Comparison of ENCODE assay signal across 1 cellular context in the genomic region with DNA sequence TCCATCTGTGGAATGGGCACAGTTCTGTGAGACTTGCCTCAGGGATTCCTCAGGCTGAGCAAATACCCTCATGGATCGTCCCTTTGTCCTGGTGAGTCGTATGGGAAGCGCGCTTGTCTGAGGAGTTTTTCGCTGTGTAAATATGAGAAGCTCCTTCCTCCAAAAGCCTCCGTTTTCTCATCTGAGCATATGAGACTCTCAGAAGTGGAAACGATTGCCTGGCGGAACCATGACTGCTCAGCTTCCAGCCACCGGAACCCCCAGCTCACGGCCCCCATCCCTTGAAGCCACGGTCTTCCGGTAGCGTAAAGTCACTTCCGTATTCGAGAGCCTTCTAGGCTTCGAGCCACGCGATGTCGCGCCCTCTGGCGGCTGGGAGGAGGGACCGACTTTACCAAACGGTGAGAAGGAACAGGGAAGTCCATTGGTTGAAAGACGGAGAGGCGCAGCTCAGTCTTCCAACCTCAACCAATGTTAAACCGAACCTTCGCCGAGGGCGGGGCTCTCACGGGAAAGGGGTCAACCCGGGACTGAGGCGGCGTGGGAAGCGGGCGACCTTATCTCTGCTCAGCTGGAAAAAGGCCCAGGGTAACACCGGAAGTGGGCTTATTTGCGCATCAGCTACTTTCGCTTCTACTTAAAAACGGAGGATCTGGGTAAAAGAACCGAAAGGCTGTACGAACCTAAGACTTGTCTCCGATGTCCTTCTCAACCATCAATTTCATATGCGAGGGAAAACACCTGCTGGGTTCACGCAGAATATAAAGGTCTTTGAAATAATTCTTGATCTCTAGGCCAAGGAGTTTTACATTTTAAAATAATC.
A peak's percentile ranks its signal among the peaks of the same experiment; 100 is the strongest.
TF ChIP-seq lines count a peak whose summit lies in the region.

No MANE protein-coding gene starts in this region.

TF ChIP-seq in HepG2, 621 proteins besides CTCF, POLR2A, EP300 and RAD21 (continues in another document):
- TF ChIP-seq ZBTB3 (CRISPR knock-in tag; IDR thresholded peaks at IDR 0.05; ENCODE audit: borderline replicate concordance, low read depth) (0 out of 2 replicates have a peak, but pooled peaks have one; percentile 35), ZNF777 (CRISPR knock-in tag; IDR thresholded peaks at IDR 0.05) (no peak), NFE2L2 (IDR thresholded peaks at IDR 0.05; ENCODE audit: low read length) (no peak), PCBP1 (IDR thresholded peaks at IDR 0.05; ENCODE audit: borderline replicate concordance, low read depth, low read length) (no peak), SPEN (CRISPR knock-in tag; IDR thresholded peaks at IDR 0.05; ENCODE audit: low read depth) (peak; percentile 99), CC2D1A (CRISPR knock-in tag; IDR thresholded peaks at IDR 0.05) (no peak), RORA (CRISPR knock-in tag; IDR thresholded peaks at IDR 0.05) (0 out of 2 replicates have a peak, but pooled peaks have one; percentile 14), RBAK (CRISPR knock-in tag; IDR thresholded peaks at IDR 0.05) (no peak), SP4 (CRISPR knock-in tag; IDR thresholded peaks at IDR 0.05) (peak; percentile 68; the same call in 1 of the 2 replicates), CCAR2 (optimal IDR thresholded peaks at IDR 0.05; ENCODE audit: low read depth, low read length) (peak; percentile 40), ZNF644 (CRISPR knock-in tag; IDR thresholded peaks at IDR 0.05; ENCODE audit: low read depth) (no peak), RFX5 (IDR thresholded peaks at IDR 0.05; ENCODE audit: low read depth, low read length) (0 out of 2 replicates have a peak, but pooled peaks have one; percentile 22), MIER3 (CRISPR knock-in tag; IDR thresholded peaks at IDR 0.05; ENCODE audit: borderline replicate concordance) (peak; percentile 95), RBM39 (IDR thresholded peaks at IDR 0.05; ENCODE audit: low read depth, low read length, poor library complexity, severe bottlenecking) (no peak), ASH2L (IDR thresholded peaks at IDR 0.05; ENCODE audit: insufficient read length, low read depth, low read length) (peak; percentile 79), ZNF572 (CRISPR knock-in tag; IDR thresholded peaks at IDR 0.05) (0 out of 2 replicates have a peak, but pooled peaks have one; percentile 30), THYN1 (CRISPR knock-in tag; IDR thresholded peaks at IDR 0.05; ENCODE audit: borderline replicate concordance, low read depth) (no peak), CREM (IDR thresholded peaks at IDR 0.05) (peak; percentile 92), CREM (CRISPR knock-in tag; IDR thresholded peaks at IDR 0.05) (no peak), ATF1 (CRISPR knock-in tag; IDR thresholded peaks at IDR 0.05) (peak; percentile 87), GATAD1 (CRISPR knock-in tag; IDR thresholded peaks at IDR 0.05) (peak; percentile 98), NR2F6 (IDR thresholded peaks at IDR 0.05) (peak; percentile 44), NR2F6 (CRISPR knock-in tag; IDR thresholded peaks at IDR 0.05) (0 out of 2 replicates have a peak, but pooled peaks have one; percentile 53), DR1 (CRISPR knock-in tag; IDR thresholded peaks at IDR 0.05) (peak; percentile 62), SETDB1 (CRISPR knock-in tag; IDR thresholded peaks at IDR 0.05; ENCODE audit: borderline replicate concordance) (no peak), ZNF510 (CRISPR knock-in tag; IDR thresholded peaks at IDR 0.05; ENCODE audit: low read depth) (peak; percentile 65; the same call in 1 of the 2 replicates), SIN3B (IDR thresholded peaks at IDR 0.05; ENCODE audit: low read length) (peak; percentile 75; the same call in 1 of the 2 replicates), TOE1 (CRISPR knock-in tag; IDR thresholded peaks at IDR 0.05) (peak; percentile 28; the same call in 1 of the 2 replicates), CBX1 (IDR thresholded peaks at IDR 0.05; ENCODE audit: low read depth) (peak; percentile 96), ZNF816 (CRISPR knock-in tag; IDR thresholded peaks at IDR 0.05; ENCODE audit: borderline replicate concordance) (no peak), RBFOX2 (IDR thresholded peaks at IDR 0.05; ENCODE audit: low read depth, low read length) (peak; percentile 84), ZNF790 (CRISPR knock-in tag; IDR thresholded peaks at IDR 0.05; ENCODE audit: borderline replicate concordance) (peak; percentile 74; the same call in 1 of the 2 replicates), ZNF44 (CRISPR knock-in tag; IDR thresholded peaks at IDR 0.05) (no peak), BRD4 (CRISPR knock-in tag; IDR thresholded peaks at IDR 0.05) (no peak; the same call in 1 of the 2 replicates), FOXA3 (CRISPR knock-in tag; IDR thresholded peaks at IDR 0.05) (peak; percentile 74), ZNF460 (CRISPR knock-in tag; IDR thresholded peaks at IDR 0.05; ENCODE audit: borderline replicate concordance) (no peak; the same call in 1 of the 2 replicates), ZNF326 (CRISPR knock-in tag; IDR thresholded peaks at IDR 0.05; ENCODE audit: borderline replicate concordance) (no peak), KAT7 (CRISPR knock-in tag; IDR thresholded peaks at IDR 0.05; ENCODE audit: borderline replicate concordance) (peak; percentile 98), SRSF4 (IDR thresholded peaks at IDR 0.05; ENCODE audit: low read depth, low read length, poor library complexity, severe bottlenecking) (no peak), LCORL (IDR thresholded peaks at IDR 0.05) (no peak), LCORL (CRISPR knock-in tag; IDR thresholded peaks at IDR 0.05) (peak; percentile 72; the same call in 1 of the 2 replicates), RFX1 (IDR thresholded peaks at IDR 0.05) (no peak)
- TF ChIP-seq, protein P1, sequence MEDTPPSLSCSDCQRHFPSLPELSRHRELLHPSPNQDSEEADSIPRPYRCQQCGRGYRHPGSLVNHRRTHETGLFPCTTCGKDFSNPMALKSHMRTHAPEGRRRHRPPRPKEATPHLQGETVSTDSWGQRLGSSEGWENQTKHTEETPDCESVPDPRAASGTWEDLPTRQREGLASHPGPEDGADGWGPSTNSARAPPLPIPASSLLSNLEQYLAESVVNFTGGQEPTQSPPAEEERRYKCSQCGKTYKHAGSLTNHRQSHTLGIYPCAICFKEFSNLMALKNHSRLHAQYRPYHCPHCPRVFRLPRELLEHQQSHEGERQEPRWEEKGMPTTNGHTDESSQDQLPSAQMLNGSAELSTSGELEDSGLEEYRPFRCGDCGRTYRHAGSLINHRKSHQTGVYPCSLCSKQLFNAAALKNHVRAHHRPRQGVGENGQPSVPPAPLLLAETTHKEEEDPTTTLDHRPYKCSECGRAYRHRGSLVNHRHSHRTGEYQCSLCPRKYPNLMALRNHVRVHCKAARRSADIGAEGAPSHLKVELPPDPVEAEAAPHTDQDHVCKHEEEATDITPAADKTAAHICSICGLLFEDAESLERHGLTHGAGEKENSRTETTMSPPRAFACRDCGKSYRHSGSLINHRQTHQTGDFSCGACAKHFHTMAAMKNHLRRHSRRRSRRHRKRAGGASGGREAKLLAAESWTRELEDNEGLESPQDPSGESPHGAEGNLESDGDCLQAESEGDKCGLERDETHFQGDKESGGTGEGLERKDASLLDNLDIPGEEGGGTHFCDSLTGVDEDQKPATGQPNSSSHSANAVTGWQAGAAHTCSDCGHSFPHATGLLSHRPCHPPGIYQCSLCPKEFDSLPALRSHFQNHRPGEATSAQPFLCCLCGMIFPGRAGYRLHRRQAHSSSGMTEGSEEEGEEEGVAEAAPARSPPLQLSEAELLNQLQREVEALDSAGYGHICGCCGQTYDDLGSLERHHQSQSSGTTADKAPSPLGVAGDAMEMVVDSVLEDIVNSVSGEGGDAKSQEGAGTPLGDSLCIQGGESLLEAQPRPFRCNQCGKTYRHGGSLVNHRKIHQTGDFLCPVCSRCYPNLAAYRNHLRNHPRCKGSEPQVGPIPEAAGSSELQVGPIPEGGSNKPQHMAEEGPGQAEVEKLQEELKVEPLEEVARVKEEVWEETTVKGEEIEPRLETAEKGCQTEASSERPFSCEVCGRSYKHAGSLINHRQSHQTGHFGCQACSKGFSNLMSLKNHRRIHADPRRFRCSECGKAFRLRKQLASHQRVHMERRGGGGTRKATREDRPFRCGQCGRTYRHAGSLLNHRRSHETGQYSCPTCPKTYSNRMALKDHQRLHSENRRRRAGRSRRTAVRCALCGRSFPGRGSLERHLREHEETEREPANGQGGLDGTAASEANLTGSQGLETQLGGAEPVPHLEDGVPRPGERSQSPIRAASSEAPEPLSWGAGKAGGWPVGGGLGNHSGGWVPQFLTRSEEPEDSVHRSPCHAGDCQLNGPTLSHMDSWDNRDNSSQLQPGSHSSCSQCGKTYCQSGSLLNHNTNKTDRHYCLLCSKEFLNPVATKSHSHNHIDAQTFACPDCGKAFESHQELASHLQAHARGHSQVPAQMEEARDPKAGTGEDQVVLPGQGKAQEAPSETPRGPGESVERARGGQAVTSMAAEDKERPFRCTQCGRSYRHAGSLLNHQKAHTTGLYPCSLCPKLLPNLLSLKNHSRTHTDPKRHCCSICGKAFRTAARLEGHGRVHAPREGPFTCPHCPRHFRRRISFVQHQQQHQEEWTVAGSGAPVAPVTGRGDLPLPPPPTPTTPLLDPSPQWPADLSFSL (CRISPR knock-in tag; IDR thresholded peaks at IDR 0.05) = no peak
- TF ChIP-seq, protein P2, sequence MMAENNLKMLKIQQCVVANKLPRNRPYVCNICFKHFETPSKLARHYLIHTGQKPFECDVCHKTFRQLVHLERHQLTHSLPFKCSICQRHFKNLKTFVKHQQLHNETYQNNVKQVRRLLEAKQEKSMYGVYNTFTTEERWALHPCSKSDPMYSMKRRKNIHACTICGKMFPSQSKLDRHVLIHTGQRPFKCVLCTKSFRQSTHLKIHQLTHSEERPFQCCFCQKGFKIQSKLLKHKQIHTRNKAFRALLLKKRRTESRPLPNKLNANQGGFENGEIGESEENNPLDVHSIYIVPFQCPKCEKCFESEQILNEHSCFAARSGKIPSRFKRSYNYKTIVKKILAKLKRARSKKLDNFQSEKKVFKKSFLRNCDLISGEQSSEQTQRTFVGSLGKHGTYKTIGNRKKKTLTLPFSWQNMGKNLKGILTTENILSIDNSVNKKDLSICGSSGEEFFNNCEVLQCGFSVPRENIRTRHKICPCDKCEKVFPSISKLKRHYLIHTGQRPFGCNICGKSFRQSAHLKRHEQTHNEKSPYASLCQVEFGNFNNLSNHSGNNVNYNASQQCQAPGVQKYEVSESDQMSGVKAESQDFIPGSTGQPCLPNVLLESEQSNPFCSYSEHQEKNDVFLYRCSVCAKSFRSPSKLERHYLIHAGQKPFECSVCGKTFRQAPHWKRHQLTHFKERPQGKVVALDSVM (CRISPR knock-in tag; IDR thresholded peaks at IDR 0.05) = peak; percentile 77
- TF ChIP-seq, protein P3, sequence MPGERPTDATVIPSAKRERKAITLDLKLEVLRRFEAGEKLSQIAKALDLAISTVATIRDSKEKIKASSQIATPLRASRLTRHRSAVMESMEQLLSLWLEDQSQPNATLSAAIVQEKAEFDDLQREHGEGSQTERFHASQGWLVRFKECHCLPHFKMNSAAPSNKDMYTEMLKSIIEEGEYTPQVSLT (CRISPR knock-in tag; IDR thresholded peaks at IDR 0.05; ENCODE audit: borderline replicate concordance, low read depth) = no peak
- TF ChIP-seq, protein P4, sequence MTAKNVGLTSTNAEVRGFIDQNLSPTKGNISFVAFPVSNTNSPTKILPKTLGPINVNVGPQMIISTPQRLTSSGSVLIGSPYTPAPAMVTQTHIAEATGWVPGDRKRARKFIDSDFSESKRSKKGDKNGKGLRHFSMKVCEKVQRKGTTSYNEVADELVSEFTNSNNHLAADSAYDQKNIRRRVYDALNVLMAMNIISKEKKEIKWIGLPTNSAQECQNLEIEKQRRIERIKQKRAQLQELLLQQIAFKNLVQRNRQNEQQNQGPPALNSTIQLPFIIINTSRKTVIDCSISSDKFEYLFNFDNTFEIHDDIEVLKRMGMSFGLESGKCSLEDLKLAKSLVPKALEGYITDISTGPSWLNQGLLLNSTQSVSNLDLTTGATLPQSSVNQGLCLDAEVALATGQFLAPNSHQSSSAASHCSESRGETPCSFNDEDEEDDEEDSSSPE (CRISPR knock-in tag; IDR thresholded peaks at IDR 0.05) = peak; percentile 81
- TF ChIP-seq, protein P5, sequence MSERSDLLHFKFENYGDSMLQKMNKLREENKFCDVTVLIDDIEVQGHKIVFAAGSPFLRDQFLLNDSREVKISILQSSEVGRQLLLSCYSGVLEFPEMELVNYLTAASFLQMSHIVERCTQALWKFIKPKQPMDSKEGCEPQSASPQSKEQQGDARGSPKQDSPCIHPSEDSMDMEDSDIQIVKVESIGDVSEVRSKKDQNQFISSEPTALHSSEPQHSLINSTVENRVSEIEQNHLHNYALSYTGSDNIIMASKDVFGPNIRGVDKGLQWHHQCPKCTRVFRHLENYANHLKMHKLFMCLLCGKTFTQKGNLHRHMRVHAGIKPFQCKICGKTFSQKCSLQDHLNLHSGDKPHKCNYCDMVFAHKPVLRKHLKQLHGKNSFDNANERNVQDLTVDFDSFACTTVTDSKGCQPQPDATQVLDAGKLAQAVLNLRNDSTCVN (CRISPR knock-in tag; IDR thresholded peaks at IDR 0.05; ENCODE audit: borderline replicate concordance) = no peak
- TF ChIP-seq, protein P6, sequence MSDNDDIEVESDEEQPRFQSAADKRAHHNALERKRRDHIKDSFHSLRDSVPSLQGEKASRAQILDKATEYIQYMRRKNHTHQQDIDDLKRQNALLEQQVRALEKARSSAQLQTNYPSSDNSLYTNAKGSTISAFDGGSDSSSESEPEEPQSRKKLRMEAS (IDR thresholded peaks at IDR 0.05) = peak; percentile 92
- TF ChIP-seq, protein P7, sequence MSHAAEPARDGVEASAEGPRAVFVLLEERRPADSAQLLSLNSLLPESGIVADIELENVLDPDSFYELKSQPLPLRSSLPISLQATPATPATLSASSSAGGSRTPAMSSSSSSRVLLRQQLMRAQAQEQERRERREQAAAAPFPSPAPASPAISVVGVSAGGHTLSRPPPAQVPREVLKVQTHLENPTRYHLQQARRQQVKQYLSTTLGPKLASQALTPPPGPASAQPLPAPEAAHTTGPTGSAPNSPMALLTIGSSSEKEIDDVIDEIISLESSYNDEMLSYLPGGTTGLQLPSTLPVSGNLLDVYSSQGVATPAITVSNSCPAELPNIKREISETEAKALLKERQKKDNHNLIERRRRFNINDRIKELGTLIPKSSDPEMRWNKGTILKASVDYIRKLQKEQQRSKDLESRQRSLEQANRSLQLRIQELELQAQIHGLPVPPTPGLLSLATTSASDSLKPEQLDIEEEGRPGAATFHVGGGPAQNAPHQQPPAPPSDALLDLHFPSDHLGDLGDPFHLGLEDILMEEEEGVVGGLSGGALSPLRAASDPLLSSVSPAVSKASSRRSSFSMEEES (CRISPR knock-in tag; IDR thresholded peaks at IDR 0.05) = peak; percentile 54
- TF ChIP-seq, protein P8, sequence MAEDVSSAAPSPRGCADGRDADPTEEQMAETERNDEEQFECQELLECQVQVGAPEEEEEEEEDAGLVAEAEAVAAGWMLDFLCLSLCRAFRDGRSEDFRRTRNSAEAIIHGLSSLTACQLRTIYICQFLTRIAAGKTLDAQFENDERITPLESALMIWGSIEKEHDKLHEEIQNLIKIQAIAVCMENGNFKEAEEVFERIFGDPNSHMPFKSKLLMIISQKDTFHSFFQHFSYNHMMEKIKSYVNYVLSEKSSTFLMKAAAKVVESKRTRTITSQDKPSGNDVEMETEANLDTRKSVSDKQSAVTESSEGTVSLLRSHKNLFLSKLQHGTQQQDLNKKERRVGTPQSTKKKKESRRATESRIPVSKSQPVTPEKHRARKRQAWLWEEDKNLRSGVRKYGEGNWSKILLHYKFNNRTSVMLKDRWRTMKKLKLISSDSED (CRISPR knock-in tag; IDR thresholded peaks at IDR 0.05) = no peak
